Comparison of ENCODE assay signal across 21 cellular contexts in the genomic region with DNA sequence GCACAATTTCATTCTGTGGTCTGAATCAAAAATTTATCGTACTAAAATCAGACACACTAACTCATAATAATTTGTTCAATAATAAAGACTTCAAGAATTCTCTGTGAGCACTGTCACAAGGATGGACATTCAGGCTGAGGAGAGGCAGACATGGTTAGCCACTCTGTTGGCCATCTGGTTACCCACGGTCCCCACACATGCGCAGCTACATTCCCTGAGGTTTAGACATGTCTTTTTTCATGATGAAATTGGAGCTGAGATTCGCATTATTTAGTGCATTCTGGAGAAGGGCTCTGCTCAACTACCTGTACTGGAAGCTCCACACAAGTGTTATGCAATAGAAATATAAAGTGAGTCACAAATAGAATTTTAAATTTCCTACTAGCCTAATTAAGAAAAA.
"Had no signal": no experiment of that assay in that cellular context is flagged by ENCODE, and none has a peak within 500 bp of the region (broad histone marks: within the 10 kb centered on the region; RNA-seq: fewer than 3 reads in every experiment).

No MANE protein-coding gene starts in this region.

- H3K4me3 Mint-ChIP-seq: activated CD4-positive, alpha-beta memory T cell treated with anti-CD3 and anti-CD28 coated beads for 36 hours; activated naive CD4-positive, alpha-beta T cell treated with anti-CD3 and anti-CD28 coated beads, Interleukin-2, amount 10 ng/mL, durations not matched to agents 7 days and 5 days; activated T-cell treated with anti-CD3 and anti-CD28 coated beads, Interleukin-2, amount 50 U/mL, for 72 hours; dendritic cell treated with granulocyte-macrophage colony-stimulating factor and Interleukin-4, amounts not matched to agents 40 ng/mL and 50 ng/mL, for 4 days; nephron; stimulated activated effector memory CD8-positive, alpha-beta T cell treated with anti-CD3 and anti-CD28 coated beads, Interleukin-12 subunit alpha, Interleukin-12 subunit beta, amount 100 ng/mL, for 72 hours; stimulated activated naive CD8-positive, alpha-beta T cell treated with anti-CD3 and anti-CD28 coated beads, Interleukin-15, amount 100 ng/mL, for 72 hours; type B pancreatic cell had no signal

- H3K27ac ChIP-seq: gastrocnemius medialis, neutrophil, pancreas, psoas muscle had no signal

- H3K4me1 Mint-ChIP-seq: activated naive CD4-positive, alpha-beta T cell treated with anti-CD3 and anti-CD28 coated beads, Interleukin-2, amount 10 ng/mL, durations not matched to agents 7 days and 5 days; nephron; stimulated activated effector memory CD8-positive, alpha-beta T cell treated with anti-CD3 and anti-CD28 coated beads, Interleukin-12 subunit alpha, Interleukin-12 subunit beta, amount 100 ng/mL, for 72 hours; stimulated activated naive CD8-positive, alpha-beta T cell treated with anti-CD3 and anti-CD28 coated beads, Interleukin-15, amount 100 ng/mL, for 72 hours had no signal

- H3K27ac Mint-ChIP-seq: activated CD4-positive, alpha-beta memory T cell treated with anti-CD3 and anti-CD28 coated beads for 36 hours; activated naive CD4-positive, alpha-beta T cell treated with anti-CD3 and anti-CD28 coated beads, Interleukin-2, amount 10 ng/mL, durations not matched to agents 7 days and 5 days; activated T-cell treated with anti-CD3 and anti-CD28 coated beads, Interleukin-2, amount 50 U/mL, for 72 hours; dendritic cell treated with granulocyte-macrophage colony-stimulating factor and Interleukin-4, amounts not matched to agents 40 ng/mL and 50 ng/mL, for 4 days; nephron; stimulated activated effector memory CD8-positive, alpha-beta T cell treated with anti-CD3 and anti-CD28 coated beads, Interleukin-12 subunit alpha, Interleukin-12 subunit beta, amount 100 ng/mL, for 72 hours; stimulated activated naive CD8-positive, alpha-beta T cell treated with anti-CD3 and anti-CD28 coated beads, Interleukin-15, amount 100 ng/mL, for 72 hours; type B pancreatic cell had no signal

- H3K4me1 ChIP-seq: gastrocnemius medialis, pancreas, psoas muscle had no signal

- H3K9me3 ChIP-seq: gastrocnemius medialis, neutrophil, pancreas, psoas muscle had no signal

- H3K36me3 Mint-ChIP-seq: activated CD4-positive, alpha-beta memory T cell treated with anti-CD3 and anti-CD28 coated beads for 36 hours; activated naive CD4-positive, alpha-beta T cell treated with anti-CD3 and anti-CD28 coated beads, Interleukin-2, amount 10 ng/mL, durations not matched to agents 7 days and 5 days; stimulated activated effector memory CD8-positive, alpha-beta T cell treated with anti-CD3 and anti-CD28 coated beads, Interleukin-12 subunit alpha, Interleukin-12 subunit beta, amount 100 ng/mL, for 72 hours; type B pancreatic cell had no signal

- H3K36me3 ChIP-seq: gastrocnemius medialis, neutrophil, pancreas had no signal

- ATAC-seq: activated T-cell treated with anti-CD3 and anti-CD28 coated beads, Interleukin-2, amount 50 U/mL, for 72 hours; gastrocnemius medialis; left cardiac atrium; pancreas; psoas muscle; right cardiac atrium; stimulated activated effector memory CD8-positive, alpha-beta T cell treated with anti-CD3 and anti-CD28 coated beads, Interleukin-12 subunit alpha, Interleukin-12 subunit beta, amount 100 ng/mL, for 72 hours; stimulated activated naive CD8-positive, alpha-beta T cell treated with anti-CD3 and anti-CD28 coated beads, Interleukin-15, amount 100 ng/mL, for 72 hours had no signal

- DNase-seq: activated CD4-positive, alpha-beta memory T cell treated with anti-CD3 and anti-CD28 coated beads for 36 hours; activated CD4-positive, alpha-beta T cell treated with anti-CD3 and anti-CD28 coated beads for 48 hours; activated effector memory CD4-positive, alpha-beta T cell treated with Interleukin-2 at 50 U/mL for 16 hours; activated naive CD4-positive, alpha-beta T cell treated with anti-CD3 and anti-CD28 coated beads, Interleukin-2, amount 10 ng/mL, durations not matched to agents 7 days and 5 days; activated T-cell treated with anti-CD3 and anti-CD28 coated beads, Interleukin-2, amount 50 U/mL, for 72 hours; amygdala; effector CD4-positive, alpha-beta T cell; gastrocnemius medialis; head of caudate nucleus; left cardiac atrium; pancreas; psoas muscle; right cardiac atrium; stimulated activated CD4-positive, alpha-beta T cell treated with anti-CD3 and anti-CD28 coated beads, Interleukin-1b, Interleukin-23, amount 100 ng/mL, for 48 hours; stimulated activated naive CD8-positive, alpha-beta T cell treated with anti-CD3 and anti-CD28 coated beads, Interleukin-15, amount 100 ng/mL, for 72 hours; T-helper 2 cell had no signal

- H3K27me3 Mint-ChIP-seq: dendritic cell treated with granulocyte-macrophage colony-stimulating factor and Interleukin-4, amounts not matched to agents 40 ng/mL and 50 ng/mL, for 4 days; type B pancreatic cell had no signal

- H3K27me3 ChIP-seq: gastrocnemius medialis, neutrophil, pancreas had no signal

- H3K4me3 ChIP-seq: gastrocnemius medialis, pancreas, psoas muscle had no signal
